ENCODE assay signal across 6 cellular contexts in genomic region chr19:1468274-1469199, GRCh38. TPM values are rescaled to one million over a fixed set of nuclear protein-coding genes. Genes with fewer than 3 reads are reported as not detected.
DNase-seq lines count a peak whose midpoint lies in the region; ATAC-seq and TF ChIP-seq lines count a peak whose summit lies in the region.

No MANE protein-coding gene starts in this region.

- no peaks in the 10 kb centered on the region for H3K9me3 ChIP-seq in esophagus squamous epithelium
- peaks cover 2% of the 10 kb centered on the region for H3K9me3 ChIP-seq in thymus (ENCODE audit: control insufficient read depth)

- H3K27ac ChIP-seq in esophagus squamous epithelium (no peak overlapping the region), thymus (ENCODE audit: low read depth) (no peak overlapping the region)

- peaks cover 52 to 83% (median 61%) of the 10 kb centered on the region in 3 donors for H3K4me1 ChIP-seq in esophagus squamous epithelium
- H3K4me1 ChIP-seq in thymus (ENCODE audit: control insufficient read depth, insufficient read depth, low read length), result peaks cover 20% of the 10 kb centered on the region

- peak; percentile 76 for DNase-seq in activated effector memory CD4-positive, alpha-beta T cell treated with anti-CD3 and anti-CD28 coated beads, Interleukin-2, amount 50 U/mL, for 16 hours
- DNase-seq in activated effector memory CD4-positive, alpha-beta T cell treated with Interleukin-2 at 50 U/mL for 16 hours, result no peak
- no peak for DNase-seq in esophagus squamous epithelium (lab: John Stamatoyannopoulos, UW)

- no peaks in the 10 kb centered on the region for H3K36me3 ChIP-seq in esophagus squamous epithelium
- H3K36me3 ChIP-seq in thymus (ENCODE audit: control insufficient read depth, insufficient read depth), result no peaks in the 10 kb centered on the region

- TF ChIP-seq POLR2A in esophagus squamous epithelium (IDR thresholded peaks at IDR 0.05), result no peak

- H3K4me3 ChIP-seq in esophagus squamous epithelium (peak overlapping the region; percentile 10 to 63 (median 36)), thymus (ENCODE audit: low read length) (peak overlapping the region; percentile 47)

- TF ChIP-seq CTCF in esophagus squamous epithelium (IDR thresholded peaks at IDR 0.05), result no peak

- ATAC-seq in HG03571 (IDR thresholded peaks at IDR 0.05; ENCODE audit: unreplicated experiment) (no peak), GM18867 (IDR thresholded peaks at IDR 0.05; ENCODE audit: unreplicated experiment) (no peak)

- WGBS in esophagus squamous epithelium, 2 donors, result 4% methylated on average over 15 of the region's 92 CpGs; no CpG with 5 or more reads in 1 of the 2 donors
- 5% methylated on average over 92 of the region's 92 CpGs for WGBS in thymus

- peaks cover 33 to 98% (median 45%) of the 10 kb centered on the region in 4 donors for H3K27me3 ChIP-seq in esophagus squamous epithelium
- peaks cover 86% of the 10 kb centered on the region for H3K27me3 ChIP-seq in thymus (ENCODE audit: control insufficient read depth, insufficient read depth)

- intact Hi-C loops in esophagus squamous epithelium (cut with DNase I), result no loop called here

RNA-seq across cellular contexts. Expression of gene C19orf25, which starts 10.5 kb away (rescaled TPM):
- total RNA-seq in esophagus squamous epithelium, result 10 to 100 TPM; 17.8 to 24.5 (median 23.0) TPM
- polyA plus RNA-seq in thymus, result 38.1 TPM

RNA-seq across cellular contexts. Expression of gene APC2, which starts 18.6 kb away (rescaled TPM):
- under 1 TPM in 1 of 4 donors, not detected in 3; under 0.01 TPM for total RNA-seq in esophagus squamous epithelium
- polyA plus RNA-seq in thymus, result 0.11 TPM

RNA-seq across cellular contexts. Expression of gene PCSK4, which starts 21.6 kb away (rescaled TPM):
- total RNA-seq in esophagus squamous epithelium, result 1 to 10 TPM in 2 of 4 donors, under 1 TPM in 2; 0.35 to 5.5 (median 1.1) TPM
- polyA plus RNA-seq in thymus, result 11.5 TPM

RNA-seq across cellular contexts. Expression of gene REEP6, which starts 22.4 kb away (rescaled TPM):
- 10 to 100 TPM in 2 of 4 donors, 1 to 10 TPM in 2; 5.7 to 13.8 (median 9.4) TPM for total RNA-seq in esophagus squamous epithelium
- polyA plus RNA-seq in thymus, result 1.9 TPM

RNA-seq across cellular contexts. Expression of gene RPS15, which starts 30.3 kb away (rescaled TPM):
- total RNA-seq in esophagus squamous epithelium, result 1,000 to 10,000 TPM; 2,502 to 3,774 (median 3,129) TPM
- polyA plus RNA-seq in thymus, result 3,095 TPM
